ENCODE assay signal across 1 cellular context in genomic region chr21:31729622-31730343, GRCh38.
TF ChIP-seq lines count a peak whose summit lies in the region.

No MANE protein-coding gene starts in this region.

TF ChIP-seq in K562, 482 proteins besides CTCF, POLR2A, EP300 and RAD21 (continued from another document):
- no peak for TF ChIP-seq THAP12 (CRISPR knock-in tag; IDR thresholded peaks at IDR 0.05)
- no peak for TF ChIP-seq PTRF (tag; IDR thresholded peaks at IDR 0.05)
- no peak for TF ChIP-seq GABPB2 (CRISPR knock-in tag; conservative IDR thresholded peaks at IDR 0.05)
